ENCODE assay signal across 14 cellular contexts in the genomic region with DNA sequence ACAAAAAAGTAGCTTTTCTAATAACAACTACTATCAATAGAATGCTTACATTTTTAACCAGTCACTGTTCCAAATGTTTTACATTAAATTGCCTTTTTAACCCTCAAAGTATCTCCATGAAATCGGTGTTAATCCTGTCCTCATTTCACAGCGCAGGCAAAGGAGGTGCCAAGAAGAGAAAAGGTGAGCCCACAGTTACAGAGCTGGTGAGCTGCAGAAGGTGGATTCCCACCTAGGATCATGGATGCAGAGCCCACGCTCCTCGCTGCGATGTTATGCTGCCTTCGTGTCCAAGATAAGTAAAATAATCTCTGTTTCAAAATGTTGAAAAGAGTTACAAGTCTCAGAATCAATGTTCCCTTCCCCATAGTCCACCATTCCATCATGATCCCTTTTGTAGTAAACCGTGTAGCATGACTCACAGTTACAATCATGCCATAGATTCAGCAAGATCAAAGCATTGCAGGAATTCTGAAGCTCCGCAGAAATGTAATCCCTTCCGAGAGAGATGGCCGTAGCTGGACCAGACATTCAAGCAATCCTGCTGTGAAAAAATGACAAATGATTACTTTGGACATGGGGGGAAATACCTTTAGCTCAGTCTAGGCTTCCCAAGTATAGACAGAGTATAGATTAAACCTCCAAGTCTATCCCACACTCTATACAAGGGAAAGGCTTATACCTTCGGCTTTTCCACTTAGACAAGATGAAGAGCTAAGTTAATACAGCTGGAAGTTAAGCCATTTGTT.
DNase-seq lines count a peak whose midpoint lies in the region; ATAC-seq and TF ChIP-seq lines count a peak whose summit lies in the region.
"Had no signal": no experiment of that assay in that cellular context is flagged by ENCODE, and none has a peak within 500 bp of the region (broad histone marks: within the 10 kb centered on the region; RNA-seq: fewer than 3 reads in every experiment).

No MANE protein-coding gene starts in this region.

- H3K27me3 ChIP-seq in HCT116 (ENCODE audit: insufficient read depth, low read length): no peaks in the 10 kb centered on the region
- no peaks in the 10 kb centered on the region for H3K27me3 ChIP-seq in WERI-Rb-1 (ENCODE audit: insufficient read depth, low read depth, severe bottlenecking)
- H3K27me3 ChIP-seq in hepatocyte: no peaks in the 10 kb centered on the region
- no peaks in the 10 kb centered on the region for H3K27me3 ChIP-seq in CD4-positive, alpha-beta memory T cell (ENCODE audit: insufficient read depth, low read length)
- H3K27me3 ChIP-seq: gastrocnemius medialis, thyroid gland had no signal

- POLR2A ChIA-PET in HCT116 (lab: Charles Lee): no interaction called here
- POLR2A ChIA-PET in CD4-positive, alpha-beta memory T cell (lab: Charles Lee; ENCODE audit: partially characterized antibody): no interaction called here
- POLR2A ChIA-PET in T-cell (lab: Charles Lee): no interaction called here

- DNase-seq in 8988T: peak; percentile 15
- peak; percentile 70 for DNase-seq in HCT116 (ENCODE audit: low read depth, low spot score)
- peak; percentile 9 for DNase-seq in WERI-Rb-1
- no peak for DNase-seq in hepatocyte (ENCODE audit: low spot score)
- no peak for DNase-seq in CD4-positive, alpha-beta memory T cell
- DNase-seq in GDM1 (lab: John Stamatoyannopoulos, UW): no peak
- no peak for DNase-seq in T-cell
- no peak for DNase-seq in Kasumi-1 (lab: John Stamatoyannopoulos, UW)
- DNase-seq: cortex of kidney, gastrocnemius medialis, MM.1S, thyroid gland had no signal

- H3K27me3 Mint-ChIP-seq in CD4-positive, alpha-beta memory T cell: peaks cover 0 to 1% of the 10 kb centered on the region in 2 donors
- H3K27me3 Mint-ChIP-seq in T-cell: peaks cover 0 to 4% of the 10 kb centered on the region in 2 donors
- H3K27me3 Mint-ChIP-seq: activated naive CD8-positive, alpha-beta T cell had no signal

- H4K20me1 ChIP-seq in HCT116 (ENCODE audit: insufficient read depth) (no peaks in the 10 kb centered on the region), hepatocyte (ENCODE audit: insufficient read depth, poor library complexity, severe bottlenecking) (no peaks in the 10 kb centered on the region)

- H3K9me3 ChIP-seq in HCT116 (ENCODE audit: control insufficient read depth in 1 of 2, insufficient read depth in 1 of 2, low read depth in 1 of 2, low read length in 2 of 2): no peaks in the 10 kb centered on the region
- H3K9me3 ChIP-seq in WERI-Rb-1 (ENCODE audit: severe bottlenecking): no peaks in the 10 kb centered on the region
- H3K9me3 ChIP-seq in hepatocyte (ENCODE audit: low read depth): no peaks in the 10 kb centered on the region
- H3K9me3 ChIP-seq in CD4-positive, alpha-beta memory T cell (ENCODE audit: control insufficient read depth in 1 of 2, low read length in 2 of 2): no peaks in the 10 kb centered on the region
- H3K9me3 ChIP-seq: gastrocnemius medialis, thyroid gland had no signal

- H3K4me2 ChIP-seq in HCT116 (ENCODE audit: low read length) (peak overlapping the region; percentile 73), hepatocyte (no peak overlapping the region)

- H3K27ac Mint-ChIP-seq in CD4-positive, alpha-beta memory T cell: no peak overlapping the region
- H3K27ac Mint-ChIP-seq in T-cell: no peak overlapping the region
- H3K27ac Mint-ChIP-seq: activated naive CD8-positive, alpha-beta T cell had no signal

- peak; percentile 94 for ATAC-seq in HCT116
- ATAC-seq in T-cell (replicated peaks in 1 of 4): no peak
- ATAC-seq: gastrocnemius medialis, GM12878 had no signal

- H3K4me3 Mint-ChIP-seq in CD4-positive, alpha-beta memory T cell: no peak overlapping the region
- no peak overlapping the region for H3K4me3 Mint-ChIP-seq in T-cell
- H3K4me3 Mint-ChIP-seq: activated naive CD8-positive, alpha-beta T cell had no signal

- no peaks in the 10 kb centered on the region for H3K36me3 Mint-ChIP-seq in CD4-positive, alpha-beta memory T cell
- H3K36me3 Mint-ChIP-seq in T-cell: no peaks in the 10 kb centered on the region
- H3K36me3 Mint-ChIP-seq: activated naive CD8-positive, alpha-beta T cell had no signal

- H3K27ac ChIP-seq in HCT116 (ENCODE audit: low read depth, low read length) (no peak overlapping the region), WERI-Rb-1 (no peak overlapping the region), hepatocyte (no peak overlapping the region)
- H3K27ac ChIP-seq in CD4-positive, alpha-beta memory T cell (ENCODE audit: low read depth, low read length): no peak overlapping the region
- H3K27ac ChIP-seq: gastrocnemius medialis, thyroid gland had no signal

- H3K4me3 ChIP-seq in HCT116 (replicated peaks in 1 of 2; ENCODE audit: low read depth in 1 of 2, low read length in 2 of 2): peak overlapping the region; percentile 27 to 47
- no peak overlapping the region for H3K4me3 ChIP-seq in WERI-Rb-1 (ENCODE audit: low read depth, low read length)
- no peak overlapping the region for H3K4me3 ChIP-seq in hepatocyte
- H3K4me3 ChIP-seq in CD4-positive, alpha-beta memory T cell (ENCODE audit: low read length in 2 of 2): no peak overlapping the region
- H3K4me3 ChIP-seq: gastrocnemius medialis, GM12878, thyroid gland had no signal

- H3K9ac ChIP-seq in HCT116 (ENCODE audit: low read length): no peak overlapping the region

- WGBS in hepatocyte (ENCODE audit: low lambda C conversion rate, missing lambda C conversion rate): 54% methylated on average over 11 of the region's 11 CpGs

- CTCF ChIA-PET in HCT116 (lab: Charles Lee): interaction anchor here (1.0 to 1.4 kb wide), 2 partner anchors 336 to 340 kb away, joined by 3 to 4 read pairs; no protein-coding TSS in a partner anchor
- CTCF ChIA-PET in CD4-positive, alpha-beta memory T cell (lab: Charles Lee; ENCODE audit: partially characterized antibody): no interaction called here
- CTCF ChIA-PET in T-cell (lab: Charles Lee): no interaction called here

- H3K36me3 ChIP-seq in HCT116 (ENCODE audit: control insufficient read depth in 1 of 2, insufficient read depth in 2 of 2, low read length in 2 of 2) (no peaks in the 10 kb centered on the region), WERI-Rb-1 (no peaks in the 10 kb centered on the region), hepatocyte (replicated peaks; ENCODE audit: insufficient read depth, low read depth) (no peaks in the 10 kb centered on the region)
- no peaks in the 10 kb centered on the region for H3K36me3 ChIP-seq in CD4-positive, alpha-beta memory T cell (ENCODE audit: insufficient read depth, low read length)
- H3K36me3 ChIP-seq: gastrocnemius medialis, thyroid gland had no signal

- H3K9me3 Mint-ChIP-seq in CD4-positive, alpha-beta memory T cell: peaks cover 0 to 4% (median 0%) of the 10 kb centered on the region in 8 donors
- peaks cover 0 to under 1% (median 0%) of the 10 kb centered on the region in 3 donors for H3K9me3 Mint-ChIP-seq in T-cell

- H2AFZ ChIP-seq in HCT116 (ENCODE audit: low read depth, low read length, poor library complexity, severe bottlenecking) (peak overlapping the region; percentile 94), hepatocyte (peak overlapping the region; percentile 1)

- intact Hi-C loops in HCT116 (cut with micrococcal nuclease): no loop called here
- intact Hi-C loops in CD4-positive, alpha-beta memory T cell (cut with micrococcal nuclease): no loop called here

- no peak for TF ChIP-seq POLR2A in HCT116 (IDR thresholded peaks at IDR 0.05; ENCODE audit: borderline replicate concordance, extremely low read depth, insufficient read depth, insufficient read length)

- BruUV-seq in HCT116 (replicated peaks; lab: Mats Ljungman, UMichigan): no TSS peak

- H3K4me1 Mint-ChIP-seq in CD4-positive, alpha-beta memory T cell: peaks cover 0 to 2% (median 0%) of the 10 kb centered on the region in 4 donors
- H3K4me1 Mint-ChIP-seq in T-cell: no peaks in the 10 kb centered on the region

- RAD21 ChIA-PET in HCT116 (lab: Charles Lee; ENCODE audit: low non-redundant PET in 1 of 2, low total read pairs in 2 of 2, uncharacterized antibody in 2 of 2, unreplicated experiment in 2 of 2): interaction anchor here (0.6 to 0.7 kb wide), 2 partner anchors 144 to 232 kb away, joined by 3 read pairs; no protein-coding TSS in a partner anchor

- peaks cover 5 to 15% of the 10 kb centered on the region in 2 experiments; a peak in 3 of 4 replicates for H3K4me1 ChIP-seq in HCT116 (ENCODE audit: control insufficient read depth in 1 of 2, insufficient read depth in 2 of 2, low read length in 2 of 2)
- H3K4me1 ChIP-seq in hepatocyte (ENCODE audit: insufficient read depth): no peaks in the 10 kb centered on the region
- H3K4me1 ChIP-seq in CD4-positive, alpha-beta memory T cell (ENCODE audit: insufficient read depth, low read length): no peaks in the 10 kb centered on the region
- H3K4me1 ChIP-seq: gastrocnemius medialis, thyroid gland had no signal

- H3K9me2 ChIP-seq in HCT116 (ENCODE audit: insufficient read depth) (no peaks in the 10 kb centered on the region), hepatocyte (replicated peaks; ENCODE audit: insufficient read depth) (no peaks in the 10 kb centered on the region)

- TF ChIP-seq CTCF in HCT116 (IDR thresholded peaks at IDR 0.05 in 2 of 3, conservative IDR thresholded peaks at IDR 0.05 in 1 of 3; ENCODE audit: borderline replicate concordance in 1 of 3, insufficient read depth in 1 of 3, low read depth in 2 of 3, low read length in 2 of 3): no peak
- TF ChIP-seq CTCF in WERI-Rb-1 (IDR thresholded peaks at IDR 0.05; ENCODE audit: low read depth, low read length): no peak
- TF ChIP-seq CTCF in hepatocyte (IDR thresholded peaks at IDR 0.05; ENCODE audit: poor library complexity): no peak

- H3K79me2 ChIP-seq in HCT116 (ENCODE audit: insufficient read depth, low read length): no peaks in the 10 kb centered on the region
- H3K79me2 ChIP-seq in hepatocyte: no peaks in the 10 kb centered on the region

- no peak; the same call in 1 of the 2 replicates for TF ChIP-seq RAD21 in HCT116 (IDR thresholded peaks at IDR 0.05; ENCODE audit: low read depth)

TF ChIP-seq in HCT116, 20 proteins besides CTCF, POLR2A, EP300 and RAD21 (continues in another document):
- TF ChIP-seq FOSL1 (IDR thresholded peaks at IDR 0.05; ENCODE audit: low read depth) (peak; percentile 85), JUND (IDR thresholded peaks at IDR 0.05) (peak; percentile 75), CEBPB (IDR thresholded peaks at IDR 0.05; ENCODE audit: low read depth) (peak; percentile 65; the same call in 1 of the 2 replicates), YY1 (IDR thresholded peaks at IDR 0.05; ENCODE audit: extremely low read depth, insufficient replicate concordance, low read depth, low read length) (no peak), SP1 (IDR thresholded peaks at IDR 0.05; ENCODE audit: low read depth) (peak; percentile 64), SIN3A (IDR thresholded peaks at IDR 0.05; ENCODE audit: low read depth) (peak; percentile 85), EGR1 (IDR thresholded peaks at IDR 0.05; ENCODE audit: low read depth) (no peak)
- TF ChIP-seq, protein P1, sequence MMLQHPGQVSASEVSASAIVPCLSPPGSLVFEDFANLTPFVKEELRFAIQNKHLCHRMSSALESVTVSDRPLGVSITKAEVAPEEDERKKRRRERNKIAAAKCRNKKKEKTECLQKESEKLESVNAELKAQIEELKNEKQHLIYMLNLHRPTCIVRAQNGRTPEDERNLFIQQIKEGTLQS (IDR thresholded peaks at IDR 0.05): no peak

Comparison
In these comparisons a context has a peak if more than half of its experiments do, and no peak if none do; other contexts are left out.
1. DNase-seq: peak in 8988T (single experiment), HCT116 (single experiment) and WERI-Rb-1 (single experiment); none in hepatocyte (single experiment), CD4-positive, alpha-beta memory T cell (0 of 5), GDM1 (single experiment), T-cell (0 of 34) and Kasumi-1 (0 of 2).
2. H3K4me3 ChIP-seq: peak in HCT116 (2 of 2); none in WERI-Rb-1 (single experiment), hepatocyte (single experiment) and CD4-positive, alpha-beta memory T cell (0 of 2).